Comparison of ENCODE assay signal across 1 cellular context in the genomic region with DNA sequence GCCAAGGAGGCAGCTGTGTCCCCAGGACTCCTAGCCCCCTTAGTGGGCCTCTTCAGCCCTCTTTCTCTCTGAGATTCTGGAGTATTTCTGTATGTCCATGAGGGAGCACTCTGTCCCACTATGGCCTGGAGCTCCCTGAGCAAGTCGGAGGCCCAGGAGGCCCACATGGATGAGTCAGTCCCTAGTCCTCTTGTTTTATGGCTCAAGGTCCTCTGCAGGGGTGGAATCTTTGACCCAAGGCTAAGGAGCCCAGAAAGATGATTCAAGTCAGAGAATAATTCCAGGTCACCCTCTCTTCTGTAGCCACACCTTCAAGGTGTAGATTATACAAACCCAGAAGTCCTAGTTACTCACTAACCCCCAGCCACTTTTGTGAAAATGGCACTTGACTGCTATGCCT.
TF ChIP-seq lines count a peak whose summit lies in the region.

No MANE protein-coding gene starts in this region.

TF ChIP-seq in SK-N-SH treated with all-trans-retinoic acid at 6 μM for 48 hours, 23 proteins besides CTCF, POLR2A, EP300 and RAD21 (continued from another document):
- TF ChIP-seq, protein P1, sequence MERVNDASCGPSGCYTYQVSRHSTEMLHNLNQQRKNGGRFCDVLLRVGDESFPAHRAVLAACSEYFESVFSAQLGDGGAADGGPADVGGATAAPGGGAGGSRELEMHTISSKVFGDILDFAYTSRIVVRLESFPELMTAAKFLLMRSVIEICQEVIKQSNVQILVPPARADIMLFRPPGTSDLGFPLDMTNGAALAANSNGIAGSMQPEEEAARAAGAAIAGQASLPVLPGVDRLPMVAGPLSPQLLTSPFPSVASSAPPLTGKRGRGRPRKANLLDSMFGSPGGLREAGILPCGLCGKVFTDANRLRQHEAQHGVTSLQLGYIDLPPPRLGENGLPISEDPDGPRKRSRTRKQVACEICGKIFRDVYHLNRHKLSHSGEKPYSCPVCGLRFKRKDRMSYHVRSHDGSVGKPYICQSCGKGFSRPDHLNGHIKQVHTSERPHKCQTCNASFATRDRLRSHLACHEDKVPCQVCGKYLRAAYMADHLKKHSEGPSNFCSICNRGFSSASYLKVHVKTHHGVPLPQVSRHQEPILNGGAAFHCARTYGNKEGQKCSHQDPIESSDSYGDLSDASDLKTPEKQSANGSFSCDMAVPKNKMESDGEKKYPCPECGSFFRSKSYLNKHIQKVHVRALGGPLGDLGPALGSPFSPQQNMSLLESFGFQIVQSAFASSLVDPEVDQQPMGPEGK (CRISPR knock-in tag; IDR thresholded peaks at IDR 0.05; ENCODE audit: borderline replicate concordance), result no peak
- no peak for TF ChIP-seq TOX (CRISPR knock-in tag; IDR thresholded peaks at IDR 0.05; ENCODE audit: borderline replicate concordance)
- TF ChIP-seq GLIS3 (CRISPR knock-in tag; IDR thresholded peaks at IDR 0.05), result no peak
- TF ChIP-seq, protein P2, sequence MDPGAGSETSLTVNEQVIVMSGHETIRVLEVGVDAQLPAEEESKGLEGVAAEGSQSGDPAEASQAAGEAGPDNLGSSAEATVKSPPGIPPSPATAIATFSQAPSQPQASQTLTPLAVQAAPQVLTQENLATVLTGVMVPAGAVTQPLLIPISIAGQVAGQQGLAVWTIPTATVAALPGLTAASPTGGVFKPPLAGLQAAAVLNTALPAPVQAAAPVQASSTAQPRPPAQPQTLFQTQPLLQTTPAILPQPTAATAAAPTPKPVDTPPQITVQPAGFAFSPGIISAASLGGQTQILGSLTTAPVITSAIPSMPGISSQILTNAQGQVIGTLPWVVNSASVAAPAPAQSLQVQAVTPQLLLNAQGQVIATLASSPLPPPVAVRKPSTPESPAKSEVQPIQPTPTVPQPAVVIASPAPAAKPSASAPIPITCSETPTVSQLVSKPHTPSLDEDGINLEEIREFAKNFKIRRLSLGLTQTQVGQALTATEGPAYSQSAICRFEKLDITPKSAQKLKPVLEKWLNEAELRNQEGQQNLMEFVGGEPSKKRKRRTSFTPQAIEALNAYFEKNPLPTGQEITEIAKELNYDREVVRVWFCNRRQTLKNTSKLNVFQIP (CRISPR knock-in tag; IDR thresholded peaks at IDR 0.05; ENCODE audit: borderline replicate concordance, low read depth), result no peak
- TF ChIP-seq ZNF565 (CRISPR knock-in tag; conservative IDR thresholded peaks at IDR 0.05; ENCODE audit: low read depth), result no peak
- no peak for TF ChIP-seq RARB (CRISPR knock-in tag; IDR thresholded peaks at IDR 0.05)
- TF ChIP-seq ZNF70 (CRISPR knock-in tag; IDR thresholded peaks at IDR 0.05), result no peak
- TF ChIP-seq OSR1 (CRISPR knock-in tag; IDR thresholded peaks at IDR 0.05), result no peak
- no peak for TF ChIP-seq CSRNP3 (CRISPR knock-in tag; IDR thresholded peaks at IDR 0.05)
- TF ChIP-seq BACH2 (CRISPR knock-in tag; IDR thresholded peaks at IDR 0.05; ENCODE audit: borderline replicate concordance), result no peak
TF ChIP-seq in SK-N-SH treated with all-trans-retinoic acid at 6 μM for 48 hours: peak in this region for 0.
